Comparison of ENCODE assay signal across 26 cellular contexts in genomic region chr7:1326511-1326785, GRCh38.
DNase-seq lines count a peak whose midpoint lies in the region; ATAC-seq, FAIRE-seq and TF ChIP-seq lines count a peak whose summit lies in the region.
"Had no signal": no experiment of that assay in that cellular context is flagged by ENCODE, and none has a peak within 500 bp of the region (broad histone marks: within the 10 kb centered on the region; RNA-seq: fewer than 3 reads in every experiment).

No MANE protein-coding gene starts in this region.

- no peaks in the 10 kb centered on the region for H3K4me1 Mint-ChIP-seq in activated T-cell treated with anti-CD3 and anti-CD28 coated beads, Interleukin-2, amount 50 U/mL, for 4 hours (ENCODE audit: low read depth)
- H3K4me1 Mint-ChIP-seq: B cell; CD8-positive, alpha-beta memory T cell had no signal

- H3K4me3 ChIP-seq in right atrium auricular region: no peak overlapping the region
- H3K4me3 ChIP-seq in kidney (ENCODE audit: low read length in 2 of 2): no peak overlapping the region
- no peak overlapping the region for H3K4me3 ChIP-seq in neuronal stem cell (ENCODE audit: low read length in 2 of 2)
- H3K4me3 ChIP-seq: BLaER1, GM23248 had no signal

- no peak overlapping the region for H3K14ac ChIP-seq in neuronal stem cell (ENCODE audit: low read length)

- H3K9me3 Mint-ChIP-seq in activated T-cell treated with anti-CD3 and anti-CD28 coated beads, Interleukin-2, amount 50 U/mL, for 4 hours: no peaks in the 10 kb centered on the region
- H3K9me3 Mint-ChIP-seq: CD4-positive, alpha-beta T cell; CD8-positive, alpha-beta memory T cell had no signal

- H2BK15ac ChIP-seq in neuronal stem cell (ENCODE audit: low read length): peak overlapping the region; percentile 87

- DNase-seq in Right ventricle myocardium superior (peak; percentile 6), right atrium auricular region (ENCODE audit: low spot score) (no peak), kidney (peak; percentile 18), neuronal stem cell (ENCODE audit: low spot score) (no peak), urothelium cell line (ENCODE audit: low spot score) (no peak), H4 (ENCODE audit: low spot score) (no peak), epidermal melanocyte (ENCODE audit: insufficient read length, low spot score) (no peak)
- DNase-seq in activated T-cell treated with anti-CD3 and anti-CD28 coated beads, Interleukin-2, amount 50 U/mL, for 4 hours: no peak
- DNase-seq: CD4-positive, alpha-beta T cell; DMS 273 treated with DMSO at 0.1 percent for 48 hours; DMS79; EL; GF-D8; GM23248; H9 had no signal

- no peaks in the 10 kb centered on the region for H3K9me3 ChIP-seq in right atrium auricular region
- no peaks in the 10 kb centered on the region for H3K9me3 ChIP-seq in kidney (ENCODE audit: control insufficient read depth in 1 of 2, low read length in 2 of 2)
- peaks cover 0 to 1% of the 10 kb centered on the region in 2 donors for H3K9me3 ChIP-seq in neuronal stem cell (replicated peaks in 1 of 2; ENCODE audit: control insufficient read depth in 2 of 2, insufficient read depth in 1 of 2, low read depth in 1 of 2, low read length in 2 of 2)
- H3K9me3 ChIP-seq: BLaER1 had no signal

- H3K79me1 ChIP-seq in neuronal stem cell (ENCODE audit: low read depth, low read length): no peaks in the 10 kb centered on the region

- H2AK5ac ChIP-seq in neuronal stem cell (ENCODE audit: low read depth, low read length): no peak overlapping the region

- intact Hi-C loops in Right ventricle myocardium superior (cut with DNase I) (no loop called here), kidney (cut with DNase I) (no loop called here)

- no CpG with 5 or more reads among the region's 9 CpGs for WGBS in neuronal stem cell (ENCODE audit: extremely low coverage in 2 of 2, insufficient read length in 2 of 2, insufficient replicate concordance in 1 of 2), 2 donors

- H3K4ac ChIP-seq in neuronal stem cell (ENCODE audit: low read length): no peak overlapping the region

- peak overlapping the region; percentile 68 for H2BK5ac ChIP-seq in neuronal stem cell (ENCODE audit: low read length)

- no peak overlapping the region for H3K4me3 Mint-ChIP-seq in activated T-cell treated with anti-CD3 and anti-CD28 coated beads, Interleukin-2, amount 50 U/mL, for 4 hours
- H3K4me3 Mint-ChIP-seq: B cell; CD4-positive, alpha-beta T cell; CD8-positive, alpha-beta memory T cell; H9 had no signal

- peak overlapping the region; percentile 3 for H2BK120ac ChIP-seq in neuronal stem cell (ENCODE audit: low read depth, low read length)

- no peak overlapping the region for H3K23ac ChIP-seq in neuronal stem cell (ENCODE audit: low read depth, low read length, poor library complexity)

- FAIRE-seq in kidney (lab: Jason Lieb, UNC) (no peak), urothelium cell line (lab: Jason Lieb, UNC) (peak; percentile 5)
- FAIRE-seq: A204.1, D721Med, GM12891, GM18507, H1 had no signal

- no peak overlapping the region for H4K8ac ChIP-seq in neuronal stem cell (ENCODE audit: low read depth, low read length)

- H3K4me2 ChIP-seq in neuronal stem cell (ENCODE audit: insufficient read depth, low read length, poor library complexity, severe bottlenecking): no peak overlapping the region
- H3K4me2 ChIP-seq: BLaER1 had no signal

- no peak overlapping the region for H3K9ac ChIP-seq in kidney (ENCODE audit: low read length in 2 of 2)
- H3K9ac ChIP-seq in neuronal stem cell (ENCODE audit: low read depth, low read length, poor library complexity): no peak overlapping the region
- H3K9ac ChIP-seq: BLaER1, GM23248 had no signal

- no peak overlapping the region for H4K91ac ChIP-seq in neuronal stem cell (ENCODE audit: low read depth, low read length, poor library complexity)

- H3K4me1 ChIP-seq in right atrium auricular region (no peaks in the 10 kb centered on the region), kidney (ENCODE audit: control insufficient read depth in 1 of 2, insufficient read depth in 1 of 2, low read depth in 1 of 2, low read length in 2 of 2) (no peaks in the 10 kb centered on the region), neuronal stem cell (ENCODE audit: control insufficient read depth in 2 of 2, insufficient read depth in 1 of 2, low read depth in 1 of 2, low read length in 2 of 2) (peaks cover 2 to 3% of the 10 kb centered on the region in 2 donors)

- TF ChIP-seq CTCF in right atrium auricular region (IDR thresholded peaks at IDR 0.05) (no peak), kidney (IDR thresholded peaks at IDR 0.05; ENCODE audit: borderline replicate concordance, extremely low read depth, insufficient read depth) (no peak)

- peak overlapping the region; percentile 1 for H2BK12ac ChIP-seq in neuronal stem cell (ENCODE audit: low read length)

- H2AFZ ChIP-seq in neuronal stem cell (ENCODE audit: low read length): no peak overlapping the region
- H2AFZ ChIP-seq: GM23248 had no signal

- H3K36me3 ChIP-seq in right atrium auricular region: no peaks in the 10 kb centered on the region
- H3K36me3 ChIP-seq in kidney (ENCODE audit: control insufficient read depth in 1 of 2, insufficient read depth in 2 of 2, low read length in 2 of 2): no peaks in the 10 kb centered on the region
- no peaks in the 10 kb centered on the region for H3K36me3 ChIP-seq in neuronal stem cell (replicated peaks in 1 of 2; ENCODE audit: control insufficient read depth in 2 of 2, insufficient read depth in 2 of 2, low read length in 2 of 2)
- H3K36me3 ChIP-seq: BLaER1 had no signal

- H3K18ac ChIP-seq in neuronal stem cell (ENCODE audit: low read length): no peak overlapping the region

- H3K36me3 Mint-ChIP-seq in activated T-cell treated with anti-CD3 and anti-CD28 coated beads, Interleukin-2, amount 50 U/mL, for 4 hours (ENCODE audit: insufficient read depth): no peaks in the 10 kb centered on the region
- H3K36me3 Mint-ChIP-seq: CD8-positive, alpha-beta memory T cell had no signal

- ATAC-seq in Right ventricle myocardium superior (ENCODE audit: poor library complexity): no peak
- ATAC-seq in activated T-cell treated with anti-CD3 and anti-CD28 coated beads, Interleukin-2, amount 50 U/mL, for 4 hours: no peak
- ATAC-seq: HCT116 had no signal

- peaks cover 27% of the 10 kb centered on the region for H3K27me3 Mint-ChIP-seq in activated T-cell treated with anti-CD3 and anti-CD28 coated beads, Interleukin-2, amount 50 U/mL, for 4 hours (ENCODE audit: low read depth)

- H3K27me3 ChIP-seq in right atrium auricular region: no peaks in the 10 kb centered on the region
- H3K27me3 ChIP-seq in neuronal stem cell (ENCODE audit: control insufficient read depth in 3 of 3, insufficient read depth in 3 of 3, low read depth in 1 of 3, low read length in 3 of 3): peaks cover 0 to 50% (median 0%) of the 10 kb centered on the region in 3 experiments

- H3K27ac ChIP-seq in right atrium auricular region (no peak overlapping the region), kidney (ENCODE audit: low read depth in 2 of 2, low read length in 2 of 2) (no peak overlapping the region), neuronal stem cell (replicated peaks; ENCODE audit: low read length) (no peak overlapping the region)
- H3K27ac ChIP-seq: 22Rv1, BLaER1, C4-2B, GM23248 had no signal

Comparison
In these comparisons a context has a peak if more than half of its experiments do, and no peak if none do; other contexts are left out.
1. DNase-seq: peak in Right ventricle myocardium superior (single experiment) and kidney (single experiment); none in right atrium auricular region (single experiment), neuronal stem cell (single experiment), urothelium cell line (single experiment), H4 (single experiment), activated T-cell treated with anti-CD3 and anti-CD28 coated beads, Interleukin-2, amount 50 U/mL, for 4 hours (single experiment) and epidermal melanocyte (single experiment).